37 cellular contexts compared by ENCODE assay signal in genomic region chr11:90124371-90124770, GRCh38. TPM values are rescaled to one million over a fixed set of nuclear protein-coding genes. Genes with fewer than 3 reads are reported as not detected.
"Had no signal": no experiment of that assay in that cellular context is flagged by ENCODE, and none has a peak within 500 bp of the region (broad histone marks: within the 10 kb centered on the region; RNA-seq: fewer than 3 reads in every experiment).

No MANE protein-coding gene starts in this region.

- H3K4me1 ChIP-seq: body of pancreas, Peyer's patch, SJSA1 had no signal

- ATAC-seq: activated CD8-positive, alpha-beta memory T cell treated with anti-CD3 and anti-CD28 coated beads, Interleukin-2, amount 10 ng/mL, durations not matched to agents 7 days and 5 days; activated naive CD8-positive, alpha-beta T cell treated with anti-CD3 and anti-CD28 coated beads, Interleukin-2, amount 50 U/mL, for 24 hours; body of pancreas; PC-3 had no signal

- H3K9me3 ChIP-seq: body of pancreas, MG63, Peyer's patch, SJSA1 had no signal

- DNase-seq: activated CD4-positive, alpha-beta memory T cell treated with anti-CD3 and anti-CD28 coated beads, Interleukin-2, amount 10 ng/mL, durations not matched to agents 7 days and 5 days; activated CD4-positive, alpha-beta T cell treated with anti-CD3 and anti-CD28 coated beads for 1 hour; activated CD4-positive, alpha-beta T cell treated with anti-CD3 and anti-CD28 coated beads for 48 hours; activated CD4-positive, CD25-positive, alpha-beta regulatory T cell; activated CD8-positive, alpha-beta memory T cell treated with anti-CD3 and anti-CD28 coated beads for 24 hours; activated CD8-positive, alpha-beta memory T cell treated with anti-CD3 and anti-CD28 coated beads, Interleukin-2, amount 10 ng/mL, durations not matched to agents 7 days and 5 days; activated CD8-positive, alpha-beta memory T cell treated with anti-CD3 and anti-CD28 coated beads, Interleukin-2, amount 50 U/mL, for 48 hours; activated effector memory CD4-positive, alpha-beta T cell treated with Interleukin-2 at 50 U/mL for 16 hours; activated naive CD4-positive, alpha-beta T cell treated with anti-CD3 and anti-CD28 coated beads, Interleukin-2, amount 10 ng/mL, durations not matched to agents 7 days and 5 days; activated naive CD8-positive, alpha-beta T cell treated with anti-CD3 and anti-CD28 coated beads, Interleukin-2, amount 50 U/mL, for 24 hours; activated T-cell treated with anti-CD3 and anti-CD28 coated beads, Interleukin-2, amount 50 U/mL, for 48 hours; amniotic stem cell; aorta; body of pancreas; caudate nucleus; cerebellar nuclear complex; Kasumi-1; KG1; MG63; NCI-H1048; NCI-H1105 treated with DMSO at 0.1 percent for 48 hours; NCI-H1436; NCI-H1694; NCI-H1930; NCI-H345; NCI-H524 treated with DMSO at 0.1 percent for 48 hours; NCI-H748 treated with DMSO at 0.1 percent for 48 hours; NK-92 treated with Interleukin-12 subunit alpha and Interleukin-12 subunit beta, amount 100 ng/mL, for 24 hours; PC-3; Peyer's patch; RPMI8226; SHP77 treated with DMSO at 0.1 percent for 48 hours; SW 1271; T-helper 1 cell; T-helper 9 cell; WERI-Rb-1 had no signal

- H3K27ac ChIP-seq: body of pancreas, Peyer's patch, SJSA1, WERI-Rb-1 had no signal

- H3K27me3 ChIP-seq: body of pancreas, MG63, Peyer's patch, SJSA1 had no signal

- H3K4me3 ChIP-seq: body of pancreas, MG63, Peyer's patch, SJSA1 had no signal

- H3K36me3 ChIP-seq: MG63, Peyer's patch, SJSA1, WERI-Rb-1 had no signal

RNA-seq across cellular contexts. Expression of gene UBTFL1, which starts 38.6 kb away (rescaled TPM):
- polyA plus RNA-seq: aorta had no signal
